In genomic region chr19:16232127-16232526, GRCh38 we compare ENCODE assay signal across 21 cellular contexts. TPM values are rescaled to one million over a fixed set of nuclear protein-coding genes. Genes with fewer than 3 reads are reported as not detected.
DNase-seq lines count a peak whose midpoint lies in the region; ATAC-seq and TF ChIP-seq lines count a peak whose summit lies in the region.
"Had no signal": no experiment of that assay in that cellular context is flagged by ENCODE, and none has a peak within 500 bp of the region (broad histone marks: within the 10 kb centered on the region; RNA-seq: fewer than 3 reads in every experiment).

No MANE protein-coding gene starts in this region.

- H3K36me3 Mint-ChIP-seq in stimulated activated effector memory CD8-positive, alpha-beta T cell treated with anti-CD3 and anti-CD28 coated beads, Interleukin-12 subunit alpha, Interleukin-12 subunit beta, amount 100 ng/mL, for 72 hours: peaks cover 71% of the 10 kb centered on the region

- no peaks in the 10 kb centered on the region for H4K20me1 ChIP-seq in MM.1S (ENCODE audit: insufficient read depth, low read length)

- no peaks in the 10 kb centered on the region for H3K9me3 Mint-ChIP-seq in stimulated activated effector memory CD8-positive, alpha-beta T cell treated with anti-CD3 and anti-CD28 coated beads, Interleukin-12 subunit alpha, Interleukin-12 subunit beta, amount 100 ng/mL, for 72 hours
- H3K9me3 Mint-ChIP-seq: CD4-positive, alpha-beta T cell; GM23338 had no signal

- H3K9me3 ChIP-seq in MM.1S (replicated peaks; ENCODE audit: insufficient read depth, low read length) (no peaks in the 10 kb centered on the region), HAP-1 (no peaks in the 10 kb centered on the region)
- H3K9me3 ChIP-seq: BE2C, Peyer's patch had no signal

- H3K4me1 ChIP-seq in MM.1S (ENCODE audit: low read length): no peaks in the 10 kb centered on the region
- no peaks in the 10 kb centered on the region for H3K4me1 ChIP-seq in HAP-1
- H3K4me1 ChIP-seq: BE2C, Peyer's patch had no signal

- H3F3A ChIP-seq in MM.1S (ENCODE audit: insufficient read depth, low read length): no peaks in the 10 kb centered on the region

- H3K4me3 ChIP-seq in MM.1S (ENCODE audit: low read length): no peak overlapping the region
- H3K4me3 ChIP-seq in HAP-1: no peak overlapping the region
- H3K4me3 ChIP-seq: GM23338, K562, Peyer's patch had no signal

- no peak for TF ChIP-seq CTCF in GM13976 (IDR thresholded peaks at IDR 0.05; ENCODE audit: borderline replicate concordance, control extremely low read depth, extremely low read depth, insufficient read depth, missing control alignments)
- no peak for TF ChIP-seq CTCF in MM.1S (IDR thresholded peaks at IDR 0.05; ENCODE audit: low read length)

- peaks cover 21% of the 10 kb centered on the region for H3K4me1 Mint-ChIP-seq in stimulated activated effector memory CD8-positive, alpha-beta T cell treated with anti-CD3 and anti-CD28 coated beads, Interleukin-12 subunit alpha, Interleukin-12 subunit beta, amount 100 ng/mL, for 72 hours
- H3K4me1 Mint-ChIP-seq: GM23338 had no signal

- no peaks in the 10 kb centered on the region for H3K79me2 ChIP-seq in MM.1S (ENCODE audit: low read length)

- H3K36me3 ChIP-seq in MM.1S (replicated peaks; ENCODE audit: insufficient read depth, low read length) (no peaks in the 10 kb centered on the region), HAP-1 (replicated peaks) (no peaks in the 10 kb centered on the region; the same call in 1 of the 2 replicates)

- ATAC-seq in stimulated activated effector memory CD8-positive, alpha-beta T cell treated with anti-CD3 and anti-CD28 coated beads, Interleukin-12 subunit alpha, Interleukin-12 subunit beta, amount 100 ng/mL, for 72 hours: no peak
- ATAC-seq: K562, Right ventricle myocardium inferior had no signal

- no peaks in the 10 kb centered on the region for H3K9me2 ChIP-seq in MM.1S (replicated peaks; ENCODE audit: insufficient read depth, low read length)

- H3K4me2 ChIP-seq in MM.1S (ENCODE audit: low read depth, low read length): no peak overlapping the region
- H3K4me2 ChIP-seq: GM23338 had no signal

- H2AFZ ChIP-seq in MM.1S (ENCODE audit: low read length): no peak overlapping the region
- H2AFZ ChIP-seq: GM23338 had no signal

- no peaks in the 10 kb centered on the region for H3K27me3 ChIP-seq in MM.1S (replicated peaks; ENCODE audit: insufficient read depth, low read length)
- H3K27me3 ChIP-seq in HAP-1 (ENCODE audit: low read depth): no peaks in the 10 kb centered on the region
- H3K27me3 ChIP-seq: BE2C, Peyer's patch had no signal

- H3K9ac ChIP-seq in MM.1S (ENCODE audit: low read length): no peak overlapping the region

- no peak overlapping the region for H3K4me3 Mint-ChIP-seq in stimulated activated effector memory CD8-positive, alpha-beta T cell treated with anti-CD3 and anti-CD28 coated beads, Interleukin-12 subunit alpha, Interleukin-12 subunit beta, amount 100 ng/mL, for 72 hours
- H3K4me3 Mint-ChIP-seq: CD4-positive, alpha-beta T cell; GM23338 had no signal

- DNase-seq in activated effector memory CD4-positive, alpha-beta T cell treated with anti-CD3 and anti-CD28 coated beads, Interleukin-2, amount 50 U/mL, for 16 hours: peak; percentile 45
- no peak for DNase-seq in activated effector memory CD4-positive, alpha-beta T cell treated with Interleukin-2 at 50 U/mL for 16 hours
- DNase-seq in GM13976 (ENCODE audit: low spot score): peak; percentile 19
- DNase-seq in mesenteric fat pad (ENCODE audit: low spot score): peak; percentile 47
- no peak for DNase-seq in stimulated activated effector memory CD8-positive, alpha-beta T cell treated with anti-CD3 and anti-CD28 coated beads, Interleukin-12 subunit alpha, Interleukin-12 subunit beta, amount 100 ng/mL, for 72 hours (ENCODE audit: low spot score in 2 of 2)
- no peak for DNase-seq in mucosa of gallbladder (ENCODE audit: low spot score)
- no peak for DNase-seq in MM.1S
- DNase-seq in HAP-1 (ENCODE audit: low spot score in 2 of 2): no peak
- DNase-seq: BE2C, DMS153, GDM1, NCI-H1105 treated with DMSO at 0.1 percent for 48 hours, NCI-H1694, NCI-H2081 treated with DMSO at 0.1 percent for 48 hours, NCI-H446 treated with DMSO at 0.1 percent for 48 hours, Peyer's patch had no signal

- H3K27ac ChIP-seq in MM.1S (ENCODE audit: low read length): no peak overlapping the region
- H3K27ac ChIP-seq: Peyer's patch had no signal

- H3K27ac Mint-ChIP-seq in stimulated activated effector memory CD8-positive, alpha-beta T cell treated with anti-CD3 and anti-CD28 coated beads, Interleukin-12 subunit alpha, Interleukin-12 subunit beta, amount 100 ng/mL, for 72 hours: peak overlapping the region; percentile 74
- H3K27ac Mint-ChIP-seq: CD4-positive, alpha-beta T cell; GM23338 had no signal

- in situ Hi-C loops in GM13976 (cut with MboI; ENCODE audit: low sequenced_read_pairs, unreplicated experiment): no loop called here
- in situ Hi-C loops in HAP-1 (cut with MboI; ENCODE audit: low sequenced_read_pairs): no loop called here

RNA-seq across cellular contexts. Expression of gene AP1M1, which starts 34.4 kb away (rescaled TPM):
- total RNA-seq in mesenteric fat pad (110 TPM), mucosa of gallbladder (84.0 TPM)

RNA-seq across cellular contexts. Expression of gene FAM32A, which starts 46.9 kb away (rescaled TPM):
- total RNA-seq in mesenteric fat pad: 59.4 TPM
- total RNA-seq in mucosa of gallbladder: 71.6 TPM

RNA-seq across cellular contexts. Expression of gene CIB3, which starts 58.8 kb away (rescaled TPM):
- total RNA-seq in mesenteric fat pad: not detected
- not detected for total RNA-seq in mucosa of gallbladder
- total RNA-seq: CD4-positive, alpha-beta T cell; Daoy; GM23338; K562; Peyer's patch; Right ventricle myocardium inferior had no signal

Comparison
In these comparisons a context has a peak if more than half of its experiments do, and no peak if none do; other contexts are left out.
1. DNase-seq: peak in activated effector memory CD4-positive, alpha-beta T cell treated with anti-CD3 and anti-CD28 coated beads, Interleukin-2, amount 50 U/mL, for 16 hours (single experiment), GM13976 (single experiment) and mesenteric fat pad (single experiment); none in activated effector memory CD4-positive, alpha-beta T cell treated with Interleukin-2 at 50 U/mL for 16 hours (single experiment), stimulated activated effector memory CD8-positive, alpha-beta T cell treated with anti-CD3 and anti-CD28 coated beads, Interleukin-12 subunit alpha, Interleukin-12 subunit beta, amount 100 ng/mL, for 72 hours (0 of 2), mucosa of gallbladder (single experiment), MM.1S (single experiment) and HAP-1 (0 of 2).